ENCODE assay signal across 1 cellular context in the genomic region with DNA sequence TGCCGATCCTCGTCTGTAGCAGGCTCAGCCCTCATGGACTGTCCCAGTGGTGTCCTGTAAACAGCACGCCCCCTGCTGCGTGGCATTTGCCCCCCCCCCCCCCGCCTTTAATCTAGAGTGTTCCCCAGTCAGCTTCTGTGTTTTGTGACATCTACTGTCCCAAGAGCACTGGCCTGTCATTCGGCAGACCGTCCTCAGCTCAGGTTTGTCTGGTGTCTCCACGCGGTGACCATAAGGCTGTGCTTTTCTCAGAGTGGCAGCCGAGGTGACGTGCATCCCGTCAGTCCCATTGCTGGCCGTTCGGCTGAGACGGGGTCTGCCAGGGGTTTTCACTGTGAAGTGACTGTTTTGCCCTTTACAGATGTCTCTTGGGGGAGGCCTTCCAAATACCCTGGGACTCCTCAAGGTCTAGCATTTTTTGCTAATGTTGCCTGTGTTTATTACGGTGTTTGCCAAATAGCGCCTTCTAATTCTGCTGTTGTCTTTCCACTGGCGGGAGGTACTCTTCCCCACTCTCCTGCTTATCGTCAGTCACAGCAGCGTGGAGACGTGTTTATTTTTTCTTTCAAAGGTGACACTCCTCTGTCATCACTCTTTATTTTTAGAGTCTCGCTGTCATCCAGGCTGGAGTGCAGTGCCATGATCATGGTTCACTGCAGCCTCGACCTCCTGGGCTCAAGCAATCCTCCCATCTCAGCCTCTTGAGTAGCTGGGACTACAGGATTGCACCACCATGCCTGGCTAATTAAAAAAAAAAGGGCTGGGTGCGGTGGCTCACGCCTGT.
TF ChIP-seq lines count a peak whose summit lies in the region.

No MANE protein-coding gene starts in this region.

TF ChIP-seq in GM23338, 12 proteins besides CTCF, POLR2A, EP300 and RAD21 (continued from another document):
- TF ChIP-seq, protein P1, sequence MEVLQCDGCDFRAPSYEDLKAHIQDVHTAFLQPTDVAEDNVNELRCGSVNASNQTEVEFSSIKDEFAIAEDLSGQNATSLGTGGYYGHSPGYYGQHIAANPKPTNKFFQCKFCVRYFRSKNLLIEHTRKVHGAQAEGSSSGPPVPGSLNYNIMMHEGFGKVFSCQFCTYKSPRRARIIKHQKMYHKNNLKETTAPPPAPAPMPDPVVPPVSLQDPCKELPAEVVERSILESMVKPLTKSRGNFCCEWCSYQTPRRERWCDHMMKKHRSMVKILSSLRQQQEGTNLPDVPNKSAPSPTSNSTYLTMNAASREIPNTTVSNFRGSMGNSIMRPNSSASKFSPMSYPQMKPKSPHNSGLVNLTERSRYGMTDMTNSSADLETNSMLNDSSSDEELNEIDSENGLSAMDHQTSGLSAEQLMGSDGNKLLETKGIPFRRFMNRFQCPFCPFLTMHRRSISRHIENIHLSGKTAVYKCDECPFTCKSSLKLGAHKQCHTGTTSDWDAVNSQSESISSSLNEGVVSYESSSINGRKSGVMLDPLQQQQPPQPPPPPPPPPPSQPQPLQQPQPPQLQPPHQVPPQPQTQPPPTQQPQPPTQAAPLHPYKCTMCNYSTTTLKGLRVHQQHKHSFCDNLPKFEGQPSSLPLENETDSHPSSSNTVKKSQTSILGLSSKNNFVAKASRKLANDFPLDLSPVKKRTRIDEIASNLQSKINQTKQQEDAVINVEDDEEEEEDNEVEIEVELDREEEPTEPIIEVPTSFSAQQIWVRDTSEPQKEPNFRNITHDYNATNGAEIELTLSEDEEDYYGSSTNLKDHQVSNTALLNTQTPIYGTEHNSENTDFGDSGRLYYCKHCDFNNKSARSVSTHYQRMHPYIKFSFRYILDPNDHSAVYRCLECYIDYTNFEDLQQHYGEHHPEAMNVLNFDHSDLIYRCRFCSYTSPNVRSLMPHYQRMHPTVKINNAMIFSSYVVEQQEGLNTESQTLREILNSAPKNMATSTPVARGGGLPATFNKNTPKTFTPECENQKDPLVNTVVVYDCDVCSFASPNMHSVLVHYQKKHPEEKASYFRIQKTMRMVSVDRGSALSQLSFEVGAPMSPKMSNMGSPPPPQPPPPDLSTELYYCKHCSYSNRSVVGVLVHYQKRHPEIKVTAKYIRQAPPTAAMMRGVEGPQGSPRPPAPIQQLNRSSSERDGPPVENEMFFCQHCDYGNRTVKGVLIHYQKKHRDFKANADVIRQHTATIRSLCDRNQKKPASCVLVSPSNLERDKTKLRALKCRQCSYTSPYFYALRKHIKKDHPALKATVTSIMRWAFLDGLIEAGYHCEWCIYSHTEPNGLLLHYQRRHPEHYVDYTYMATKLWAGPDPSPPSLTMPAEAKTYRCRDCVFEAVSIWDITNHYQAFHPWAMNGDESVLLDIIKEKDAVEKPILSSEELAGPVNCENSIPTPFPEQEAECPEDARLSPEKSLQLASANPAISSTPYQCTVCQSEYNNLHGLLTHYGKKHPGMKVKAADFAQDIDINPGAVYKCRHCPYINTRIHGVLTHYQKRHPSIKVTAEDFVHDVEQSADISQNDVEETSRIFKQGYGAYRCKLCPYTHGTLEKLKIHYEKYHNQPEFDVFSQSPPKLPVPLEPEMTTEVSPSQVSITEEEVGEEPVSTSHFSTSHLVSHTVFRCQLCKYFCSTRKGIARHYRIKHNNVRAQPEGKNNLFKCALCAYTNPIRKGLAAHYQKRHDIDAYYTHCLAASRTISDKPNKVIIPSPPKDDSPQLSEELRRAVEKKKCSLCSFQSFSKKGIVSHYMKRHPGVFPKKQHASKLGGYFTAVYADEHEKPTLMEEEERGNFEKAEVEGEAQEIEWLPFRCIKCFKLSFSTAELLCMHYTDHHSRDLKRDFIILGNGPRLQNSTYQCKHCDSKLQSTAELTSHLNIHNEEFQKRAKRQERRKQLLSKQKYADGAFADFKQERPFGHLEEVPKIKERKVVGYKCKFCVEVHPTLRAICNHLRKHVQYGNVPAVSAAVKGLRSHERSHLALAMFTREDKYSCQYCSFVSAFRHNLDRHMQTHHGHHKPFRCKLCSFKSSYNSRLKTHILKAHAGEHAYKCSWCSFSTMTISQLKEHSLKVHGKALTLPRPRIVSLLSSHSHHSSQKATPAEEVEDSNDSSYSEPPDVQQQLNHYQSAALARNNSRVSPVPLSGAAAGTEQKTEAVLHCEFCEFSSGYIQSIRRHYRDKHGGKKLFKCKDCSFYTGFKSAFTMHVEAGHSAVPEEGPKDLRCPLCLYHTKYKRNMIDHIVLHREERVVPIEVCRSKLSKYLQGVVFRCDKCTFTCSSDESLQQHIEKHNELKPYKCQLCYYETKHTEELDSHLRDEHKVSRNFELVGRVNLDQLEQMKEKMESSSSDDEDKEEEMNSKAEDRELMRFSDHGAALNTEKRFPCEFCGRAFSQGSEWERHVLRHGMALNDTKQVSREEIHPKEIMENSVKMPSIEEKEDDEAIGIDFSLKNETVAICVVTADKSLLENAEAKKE (CRISPR knock-in tag; IDR thresholded peaks at IDR 0.05): no peak
- TF ChIP-seq JUNB (IDR thresholded peaks at IDR 0.05; ENCODE audit: unreplicated experiment) (no peak), ETS1 (IDR thresholded peaks at IDR 0.05) (no peak), ZNF114 (CRISPR knock-in tag; IDR thresholded peaks at IDR 0.05) (no peak), STAT1 (IDR thresholded peaks at IDR 0.05; ENCODE audit: unreplicated experiment) (no peak)
- TF ChIP-seq, protein P2, sequence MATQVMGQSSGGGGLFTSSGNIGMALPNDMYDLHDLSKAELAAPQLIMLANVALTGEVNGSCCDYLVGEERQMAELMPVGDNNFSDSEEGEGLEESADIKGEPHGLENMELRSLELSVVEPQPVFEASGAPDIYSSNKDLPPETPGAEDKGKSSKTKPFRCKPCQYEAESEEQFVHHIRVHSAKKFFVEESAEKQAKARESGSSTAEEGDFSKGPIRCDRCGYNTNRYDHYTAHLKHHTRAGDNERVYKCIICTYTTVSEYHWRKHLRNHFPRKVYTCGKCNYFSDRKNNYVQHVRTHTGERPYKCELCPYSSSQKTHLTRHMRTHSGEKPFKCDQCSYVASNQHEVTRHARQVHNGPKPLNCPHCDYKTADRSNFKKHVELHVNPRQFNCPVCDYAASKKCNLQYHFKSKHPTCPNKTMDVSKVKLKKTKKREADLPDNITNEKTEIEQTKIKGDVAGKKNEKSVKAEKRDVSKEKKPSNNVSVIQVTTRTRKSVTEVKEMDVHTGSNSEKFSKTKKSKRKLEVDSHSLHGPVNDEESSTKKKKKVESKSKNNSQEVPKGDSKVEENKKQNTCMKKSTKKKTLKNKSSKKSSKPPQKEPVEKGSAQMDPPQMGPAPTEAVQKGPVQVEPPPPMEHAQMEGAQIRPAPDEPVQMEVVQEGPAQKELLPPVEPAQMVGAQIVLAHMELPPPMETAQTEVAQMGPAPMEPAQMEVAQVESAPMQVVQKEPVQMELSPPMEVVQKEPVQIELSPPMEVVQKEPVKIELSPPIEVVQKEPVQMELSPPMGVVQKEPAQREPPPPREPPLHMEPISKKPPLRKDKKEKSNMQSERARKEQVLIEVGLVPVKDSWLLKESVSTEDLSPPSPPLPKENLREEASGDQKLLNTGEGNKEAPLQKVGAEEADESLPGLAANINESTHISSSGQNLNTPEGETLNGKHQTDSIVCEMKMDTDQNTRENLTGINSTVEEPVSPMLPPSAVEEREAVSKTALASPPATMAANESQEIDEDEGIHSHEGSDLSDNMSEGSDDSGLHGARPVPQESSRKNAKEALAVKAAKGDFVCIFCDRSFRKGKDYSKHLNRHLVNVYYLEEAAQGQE (IDR thresholded peaks at IDR 0.05; ENCODE audit: unreplicated experiment): no peak
